15 cellular contexts compared by ENCODE assay signal in the genomic region with DNA sequence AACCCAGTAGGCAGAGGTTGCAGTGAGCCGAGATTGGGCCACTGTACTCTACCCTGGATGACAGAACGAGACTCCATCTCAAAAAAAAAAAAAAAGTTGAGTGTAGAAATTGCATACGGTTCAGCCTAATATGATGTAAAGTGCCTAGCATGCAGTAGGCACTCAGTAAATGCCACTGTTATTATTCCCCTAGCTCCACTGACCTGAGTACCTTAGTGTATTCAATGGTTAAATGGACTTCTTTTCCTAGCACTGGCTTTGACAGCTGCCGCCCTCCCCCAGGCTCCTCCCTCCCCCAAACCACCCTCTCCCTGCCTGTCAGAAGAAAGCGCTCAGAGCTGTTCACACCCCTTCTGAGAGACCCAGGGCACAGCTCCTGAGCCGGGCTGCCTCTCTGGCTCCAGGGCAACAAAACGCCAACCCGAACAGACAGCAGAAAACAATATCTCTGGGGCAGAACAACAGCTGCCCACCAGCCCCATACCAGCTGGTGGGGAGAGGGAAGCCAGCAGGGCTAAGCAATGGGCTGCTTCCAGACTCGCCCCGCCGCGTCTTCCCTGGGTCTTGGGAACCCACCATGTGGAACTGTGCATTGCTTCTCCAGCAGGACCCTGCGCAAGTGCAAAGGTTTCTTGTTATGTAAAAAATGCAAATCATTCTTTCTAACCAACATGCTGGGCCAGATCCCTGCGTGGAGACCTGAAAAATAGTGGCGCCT. TPM values are rescaled to one million over a fixed set of nuclear protein-coding genes. Genes with fewer than 3 reads are reported as not detected.
A peak's percentile ranks its signal among the peaks of the same experiment; 100 is the strongest.
DNase-seq lines count a peak whose midpoint lies in the region; ATAC-seq, FAIRE-seq and TF ChIP-seq lines count a peak whose summit lies in the region.
"Had no signal": no experiment of that assay in that cellular context is flagged by ENCODE, and none has a peak within 500 bp of the region (broad histone marks: within the 10 kb centered on the region; RNA-seq: fewer than 3 reads in every experiment).

No MANE protein-coding gene starts in this region.

- H3K27ac Mint-ChIP-seq in endodermal cell (no peak overlapping the region), mesothelial cell of epicardium (peak overlapping the region; percentile 14)

- 42 to 53% methylated on average over 10 to 15 of the region's 15 CpGs for WGBS in endodermal cell (ENCODE audit: insufficient coverage in 1 of 2, insufficient read length in 1 of 2), 2 experiments

- no peaks in the 10 kb centered on the region for H4K20me1 ChIP-seq in DND-41 (ENCODE audit: insufficient read depth, low read length)

- TF ChIP-seq CTCF in DND-41 (IDR thresholded peaks at IDR 0.05; ENCODE audit: borderline replicate concordance, extremely low read depth, low read length, poor library complexity, severe bottlenecking): no peak
- TF ChIP-seq CTCF in endodermal cell (conservative IDR thresholded peaks at IDR 0.05): no peak
- no peak for TF ChIP-seq CTCF in mesothelial cell of epicardium (IDR thresholded peaks at IDR 0.05; ENCODE audit: unreplicated experiment)

- H3K9ac ChIP-seq in DND-41 (ENCODE audit: low read depth, low read length) (no peak overlapping the region), endodermal cell (ENCODE audit: extremely low read depth, low read length, poor library complexity, severe bottlenecking) (no peak overlapping the region)

- H3K36me3 ChIP-seq in DND-41 (ENCODE audit: insufficient read depth, low read length): no peaks in the 10 kb centered on the region
- H3K36me3 ChIP-seq in endodermal cell (ENCODE audit: control insufficient read depth, insufficient read depth, low read length): no peaks in the 10 kb centered on the region

- peaks cover 6% of the 10 kb centered on the region for H3K27me3 ChIP-seq in DND-41 (ENCODE audit: insufficient read depth, low read length, poor library complexity)
- peaks cover 50% of the 10 kb centered on the region for H3K27me3 ChIP-seq in endodermal cell (ENCODE audit: control insufficient read depth, insufficient read depth, low read length, poor library complexity, severe bottlenecking)
- H3K27me3 ChIP-seq: body of pancreas had no signal

- FAIRE-seq in GM19239 (lab: Jason Lieb, UNC): no peak

- no peaks in the 10 kb centered on the region for H3K79me2 ChIP-seq in DND-41 (ENCODE audit: insufficient read depth, low read length)

- H3K9me3 ChIP-seq in DND-41 (ENCODE audit: insufficient read depth, low read length, severe bottlenecking) (no peaks in the 10 kb centered on the region), endodermal cell (ENCODE audit: control insufficient read depth, low read length) (no peaks in the 10 kb centered on the region)
- H3K9me3 ChIP-seq: body of pancreas had no signal

- peaks cover 50% of the 10 kb centered on the region for H3K27me3 Mint-ChIP-seq in endodermal cell (ENCODE audit: insufficient read depth)
- H3K27me3 Mint-ChIP-seq in mesothelial cell of epicardium (ENCODE audit: low read depth): peaks cover 45% of the 10 kb centered on the region

- no peak overlapping the region for H3K4me2 ChIP-seq in DND-41 (ENCODE audit: insufficient read depth, low read length)

- H3K4me1 Mint-ChIP-seq in endodermal cell (peaks cover 6% of the 10 kb centered on the region), mesothelial cell of epicardium (peaks cover 12% of the 10 kb centered on the region)

- H3K27ac ChIP-seq in DND-41 (ENCODE audit: low read length) (no peak overlapping the region), endodermal cell (ENCODE audit: low read depth, low read length) (peak overlapping the region; percentile 66)
- H3K27ac ChIP-seq: body of pancreas had no signal

- peak; percentile 44; the same call in 1 of the 3 replicates for ATAC-seq in DND-41 (ENCODE audit: insufficient read depth, low read depth)
- ATAC-seq in HG02870 (IDR thresholded peaks at IDR 0.05; ENCODE audit: unreplicated experiment): no peak
- no peak for ATAC-seq in GM19023 (IDR thresholded peaks at IDR 0.05; ENCODE audit: unreplicated experiment)
- ATAC-seq: body of pancreas had no signal

- H3K36me3 Mint-ChIP-seq in endodermal cell (ENCODE audit: low read depth): no peaks in the 10 kb centered on the region
- H3K36me3 Mint-ChIP-seq in mesothelial cell of epicardium: no peaks in the 10 kb centered on the region

- H3K4me3 Mint-ChIP-seq in endodermal cell (no peak overlapping the region), mesothelial cell of epicardium (no peak overlapping the region)

- DNase-seq in DND-41 (peak; percentile 37), NCI-H2171 treated with DMSO at 0.1 percent for 48 hours (lab: John Stamatoyannopoulos, UW) (peak; percentile 89), endodermal cell (peak; percentile 79), mesothelial cell of epicardium (ENCODE audit: low spot score in 2 of 2, unreplicated experiment in 2 of 2) (no peak), mesenteric fat pad (ENCODE audit: low spot score) (no peak), GM19239 (ENCODE audit: insufficient read length, low spot score) (no peak)
- DNase-seq: activated naive CD4-positive, alpha-beta T cell; body of pancreas; DMS153; HCEC 1CT; KBM-7; mesenchymal stem cell; NCI-H146 had no signal

- H3K4me3 ChIP-seq in DND-41 (ENCODE audit: low read depth in 1 of 2, low read length in 2 of 2) (no peak overlapping the region), endodermal cell (ENCODE audit: low read length) (no peak overlapping the region)
- H3K4me3 ChIP-seq: body of pancreas had no signal

- H3K4me1 ChIP-seq in DND-41 (ENCODE audit: insufficient read depth, low read length) (peaks cover 7% of the 10 kb centered on the region), endodermal cell (ENCODE audit: control insufficient read depth, insufficient read depth, low read length) (no peaks in the 10 kb centered on the region)

- H3K9me3 Mint-ChIP-seq in endodermal cell: peaks cover 5% of the 10 kb centered on the region
- no peaks in the 10 kb centered on the region for H3K9me3 Mint-ChIP-seq in mesothelial cell of epicardium

- H2AFZ ChIP-seq in DND-41 (ENCODE audit: low read depth, low read length): no peak overlapping the region

RNA-seq across cellular contexts. Expression of a gene that starts 4.5 kb away (rescaled TPM):
- total RNA-seq in endodermal cell (under 1 TPM; 0.26 to 0.42 TPM), mesothelial cell of epicardium (0.51 to 1.7 TPM (median 1.2 TPM) in 3 replicates), mesenteric fat pad (2.8 TPM)
- 1.4 TPM for polyA plus RNA-seq in endodermal cell (2013, experiment 1 of 2)
- 1.6 TPM for polyA plus RNA-seq in endodermal cell (2013, experiment 2 of 2)

RNA-seq across cellular contexts. Expression of a gene that starts 39.9 kb away (rescaled TPM):
- total RNA-seq in endodermal cell: 10 to 100 TPM; 36.7 to 53.3 TPM
- 68.5 TPM for polyA plus RNA-seq in endodermal cell (2013, experiment 1 of 2)
- polyA plus RNA-seq in endodermal cell (2013, experiment 2 of 2): 66.8 TPM
- 32.7 to 34.3 TPM (median 34.2 TPM) in 3 replicates for total RNA-seq in mesothelial cell of epicardium
- total RNA-seq in mesenteric fat pad: 21.2 TPM

RNA-seq across cellular contexts. Expression of a gene that starts 51.0 kb away (rescaled TPM):
- total RNA-seq in endodermal cell (10 to 100 TPM; 13.9 to 16.8 TPM), mesothelial cell of epicardium (39.1 to 42.0 TPM (median 39.7 TPM) in 3 replicates), mesenteric fat pad (61.6 TPM)
- polyA plus RNA-seq in endodermal cell (2013, experiment 1 of 2): 22.7 TPM
- 19.5 TPM for polyA plus RNA-seq in endodermal cell (2013, experiment 2 of 2)

Comparison
In these comparisons a context has a peak if more than half of its experiments do, and no peak if none do; other contexts are left out.
1. DNase-seq: peak in DND-41 (single experiment), NCI-H2171 treated with DMSO at 0.1 percent for 48 hours (single experiment) and endodermal cell (single experiment); none in mesothelial cell of epicardium (0 of 2), mesenteric fat pad (single experiment) and GM19239 (single experiment).